8 cellular contexts compared by ENCODE assay signal in genomic region chr7:75638607-75639070, GRCh38.
DNase-seq lines count a peak whose midpoint lies in the region; ATAC-seq and TF ChIP-seq lines count a peak whose summit lies in the region.

No MANE protein-coding gene starts in this region.

- H3K4me1 Mint-ChIP-seq in stimulated activated naive CD8-positive, alpha-beta T cell treated with anti-CD3 and anti-CD28 coated beads, Interleukin-15, amount 100 ng/mL, for 72 hours, result peaks cover 14% of the 10 kb centered on the region

- peak; percentile 81 for DNase-seq in DMS 273 (lab: John Stamatoyannopoulos, UW; ENCODE audit: unreplicated experiment)
- no peak for DNase-seq in DMS 273 treated with DMSO at 0.1 percent for 48 hours (lab: John Stamatoyannopoulos, UW)
- peak; percentile 65 for DNase-seq in NCI-H526 treated with DMSO at 0.1 percent for 48 hours (lab: John Stamatoyannopoulos, UW)
- no peak for DNase-seq in choroid plexus epithelial cell (ENCODE audit: low read depth)
- peak; percentile 60 for DNase-seq in left lobe of liver (ENCODE audit: low spot score)
- DNase-seq in stimulated activated naive CD8-positive, alpha-beta T cell treated with anti-CD3 and anti-CD28 coated beads, Interleukin-15, amount 100 ng/mL, for 72 hours, result no peak

- H3K27me3 Mint-ChIP-seq in stimulated activated naive CD8-positive, alpha-beta T cell treated with anti-CD3 and anti-CD28 coated beads, Interleukin-15, amount 100 ng/mL, for 72 hours, result peaks cover 14% of the 10 kb centered on the region

- H3K27ac Mint-ChIP-seq in stimulated activated naive CD8-positive, alpha-beta T cell treated with anti-CD3 and anti-CD28 coated beads, Interleukin-15, amount 100 ng/mL, for 72 hours, result no peak overlapping the region

- peaks cover 0 to 5% of the 10 kb centered on the region in 2 donors for H3K9me3 Mint-ChIP-seq in stimulated activated naive CD8-positive, alpha-beta T cell treated with anti-CD3 and anti-CD28 coated beads, Interleukin-15, amount 100 ng/mL, for 72 hours

- peak overlapping the region; percentile 38 to 42 for H3K4me3 Mint-ChIP-seq in stimulated activated naive CD8-positive, alpha-beta T cell treated with anti-CD3 and anti-CD28 coated beads, Interleukin-15, amount 100 ng/mL, for 72 hours

- peak overlapping the region; percentile 60 for H3K4me3 ChIP-seq in choroid plexus epithelial cell (ENCODE audit: low read depth, low read length)

- ATAC-seq in left lobe of liver (peak; percentile 80), HG03196 (IDR thresholded peaks at IDR 0.05; ENCODE audit: unreplicated experiment) (no peak), HG03457 (IDR thresholded peaks at IDR 0.05; ENCODE audit: unreplicated experiment) (no peak)
- peak; percentile 14 for ATAC-seq in stimulated activated naive CD8-positive, alpha-beta T cell treated with anti-CD3 and anti-CD28 coated beads, Interleukin-15, amount 100 ng/mL, for 72 hours

- TF ChIP-seq CTCF in choroid plexus epithelial cell (conservative IDR thresholded peaks at IDR 0.05; ENCODE audit: low read depth, low read length), result no peak

Comparison
In these comparisons a context has a peak if more than half of its experiments do, and no peak if none do; other contexts are left out.
1. DNase-seq: peak in DMS 273 (single experiment), NCI-H526 treated with DMSO at 0.1 percent for 48 hours (single experiment) and left lobe of liver (single experiment); none in DMS 273 treated with DMSO at 0.1 percent for 48 hours (single experiment), choroid plexus epithelial cell (single experiment) and stimulated activated naive CD8-positive, alpha-beta T cell treated with anti-CD3 and anti-CD28 coated beads, Interleukin-15, amount 100 ng/mL, for 72 hours (0 of 2).
2. ATAC-seq: peak in left lobe of liver (single experiment) and stimulated activated naive CD8-positive, alpha-beta T cell treated with anti-CD3 and anti-CD28 coated beads, Interleukin-15, amount 100 ng/mL, for 72 hours (single experiment); none in HG03196 (single experiment) and HG03457 (single experiment).